23 cellular contexts compared by ENCODE assay signal in the genomic region with DNA sequence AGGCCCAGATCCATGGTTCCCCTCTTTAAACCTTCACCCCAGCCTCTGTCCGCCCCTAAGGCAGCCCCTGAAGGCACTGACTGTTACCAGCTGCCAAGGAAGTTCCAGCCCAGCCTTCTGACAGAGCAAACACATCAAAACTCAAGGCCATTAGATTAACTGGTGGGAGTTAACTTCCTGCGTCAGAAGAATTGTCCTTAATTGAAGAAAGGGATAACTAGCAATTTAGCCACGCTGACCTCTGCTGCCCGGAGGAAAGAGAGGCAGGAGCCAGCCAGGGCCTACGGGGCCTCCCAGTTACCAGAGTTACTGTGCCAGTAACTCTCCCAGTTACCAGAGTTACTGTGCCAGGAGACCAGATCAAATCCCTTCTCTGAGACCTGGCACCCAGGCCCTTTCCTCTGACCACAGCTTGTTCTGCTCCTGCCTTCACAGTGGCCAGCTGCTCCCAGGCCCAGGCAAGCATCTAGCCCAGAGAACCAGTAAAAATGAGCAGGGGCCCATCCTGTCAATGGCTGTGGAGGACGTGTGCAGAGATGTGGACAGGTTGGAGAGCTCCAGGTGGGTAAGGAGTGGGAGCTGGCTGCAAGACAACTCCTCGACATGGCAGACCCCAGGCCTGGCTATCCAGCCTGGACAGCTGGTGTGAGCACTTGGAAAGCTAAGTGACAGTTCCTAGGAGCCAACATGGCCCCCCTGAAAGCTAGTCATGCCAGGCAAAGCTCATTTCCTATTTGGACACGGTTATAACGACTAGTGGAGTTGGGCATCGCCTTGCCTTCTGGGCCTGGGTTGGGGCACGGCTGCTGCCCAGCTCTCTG. TPM values are rescaled to one million over a fixed set of nuclear protein-coding genes. Genes with fewer than 3 reads are reported as not detected.
DNase-seq lines count a peak whose midpoint lies in the region; TF ChIP-seq lines count a peak whose summit lies in the region.
"Had no signal": no experiment of that assay in that cellular context is flagged by ENCODE, and none has a peak within 500 bp of the region (broad histone marks: within the 10 kb centered on the region; RNA-seq: fewer than 3 reads in every experiment).

No MANE protein-coding gene starts in this region.

- no peaks in the 10 kb centered on the region for H3K36me3 Mint-ChIP-seq in type B pancreatic cell
- no peaks in the 10 kb centered on the region for H3K36me3 Mint-ChIP-seq in activated T-helper 2 cell treated with anti-CD3 and anti-CD28 coated beads, Interferon-gamma antibody, Interleukin-2, Interleukin-4, amounts not matched to agents 10 μg/mL and 5 μg/mL and 100 μg/mL, durations not matched to agents 14 hours and 24 hours and 36 hours (ENCODE audit: low read depth)

- H3K4me1 ChIP-seq in sigmoid colon = peaks cover 0 to 26% (median 20%) of the 10 kb centered on the region in 4 donors
- H3K4me1 ChIP-seq: pancreas had no signal

- H3K4me3 ChIP-seq in sigmoid colon = no peak overlapping the region
- H3K4me3 ChIP-seq: ascending aorta, heart left ventricle, lung, pancreas, upper lobe of left lung had no signal

- H3K27me3 ChIP-seq in sigmoid colon = peaks cover 0 to 14% (median 0%) of the 10 kb centered on the region in 3 donors
- H3K27me3 ChIP-seq: ascending aorta, pancreas had no signal

- peak overlapping the region; percentile 48 for H3K27ac Mint-ChIP-seq in type B pancreatic cell
- H3K27ac Mint-ChIP-seq in activated T-helper 2 cell treated with anti-CD3 and anti-CD28 coated beads, Interferon-gamma antibody, Interleukin-2, Interleukin-4, amounts not matched to agents 10 μg/mL and 5 μg/mL and 100 μg/mL, durations not matched to agents 14 hours and 24 hours and 36 hours = no peak overlapping the region
- H3K27ac Mint-ChIP-seq: endodermal cell had no signal

- peaks cover 27% of the 10 kb centered on the region for H3K4me1 Mint-ChIP-seq in type B pancreatic cell (ENCODE audit: unreplicated experiment)
- peaks cover 9% of the 10 kb centered on the region for H3K4me1 Mint-ChIP-seq in activated T-helper 2 cell treated with anti-CD3 and anti-CD28 coated beads, Interferon-gamma antibody, Interleukin-2, Interleukin-4, amounts not matched to agents 10 μg/mL and 5 μg/mL and 100 μg/mL, durations not matched to agents 14 hours and 24 hours and 36 hours (ENCODE audit: low read depth)

- WGBS in sigmoid colon, 2 donors = 69 to 78% methylated on average over 11 of the region's 11 CpGs

- peaks cover 55% of the 10 kb centered on the region for H3K27me3 Mint-ChIP-seq in type B pancreatic cell
- H3K27me3 Mint-ChIP-seq in activated T-helper 2 cell treated with anti-CD3 and anti-CD28 coated beads, Interferon-gamma antibody, Interleukin-2, Interleukin-4, amounts not matched to agents 10 μg/mL and 5 μg/mL and 100 μg/mL, durations not matched to agents 14 hours and 24 hours and 36 hours (ENCODE audit: low read depth) = peaks cover 50% of the 10 kb centered on the region

- peak overlapping the region; percentile 72 for H3K4me3 Mint-ChIP-seq in type B pancreatic cell
- H3K4me3 Mint-ChIP-seq in activated T-helper 2 cell treated with anti-CD3 and anti-CD28 coated beads, Interferon-gamma antibody, Interleukin-2, Interleukin-4, amounts not matched to agents 10 μg/mL and 5 μg/mL and 100 μg/mL, durations not matched to agents 14 hours and 24 hours and 36 hours (ENCODE audit: low read depth) = no peak overlapping the region
- H3K4me3 Mint-ChIP-seq: endodermal cell had no signal

- no peak for TF ChIP-seq EP300 in sigmoid colon (IDR thresholded peaks at IDR 0.05)

- no peaks in the 10 kb centered on the region for H3K9me3 Mint-ChIP-seq in type B pancreatic cell
- no peaks in the 10 kb centered on the region for H3K9me3 Mint-ChIP-seq in activated T-helper 2 cell treated with anti-CD3 and anti-CD28 coated beads, Interferon-gamma antibody, Interleukin-2, Interleukin-4, amounts not matched to agents 10 μg/mL and 5 μg/mL and 100 μg/mL, durations not matched to agents 14 hours and 24 hours and 36 hours
- H3K9me3 Mint-ChIP-seq: endodermal cell had no signal

- no peaks in the 10 kb centered on the region for H3K36me3 ChIP-seq in sigmoid colon
- H3K36me3 ChIP-seq: ascending aorta, heart left ventricle, pancreas, upper lobe of left lung had no signal

- no peak for TF ChIP-seq POLR2A in sigmoid colon (IDR thresholded peaks at IDR 0.05)

- intact Hi-C loops in sigmoid colon (cut with DNase I) = loop anchor here (5.0 kb wide), 2 partner anchors 87 to 93 kb away; a partner anchor contains a TSS
- intact Hi-C loops in activated T-helper 2 cell treated with anti-CD3 and anti-CD28 coated beads, Interferon-gamma antibody, Interleukin-2, Interleukin-4, amounts not matched to agents 10 μg/mL and 5 μg/mL and 100 μg/mL, durations not matched to agents 14 hours and 24 hours and 36 hours (cut with micrococcal nuclease) = no loop called here

- TF ChIP-seq CTCF in VCaP (conservative IDR thresholded peaks at IDR 0.05) (0 out of 2 replicates have a peak, but pooled peaks have one; percentile 5), type B pancreatic cell (conservative IDR thresholded peaks at IDR 0.05) (no peak), sigmoid colon (IDR thresholded peaks at IDR 0.05) (no peak)

- DNase-seq in NCI-H146 treated with DMSO at 0.1 percent for 48 hours (lab: John Stamatoyannopoulos, UW; ENCODE audit: unreplicated experiment) (peak; percentile 4), NCI-H146 (lab: John Stamatoyannopoulos, UW) (no peak), left kidney (ENCODE audit: low read depth, low spot score) (peak; percentile 89), type B pancreatic cell (ENCODE audit: extremely low spot score, unreplicated experiment) (no peak), T-helper 9 cell (no peak), sigmoid colon (no peak)
- DNase-seq in activated T-helper 2 cell treated with anti-CD3 and anti-CD28 coated beads, Interferon-gamma antibody, Interleukin-2, Interleukin-4, amounts not matched to agents 10 μg/mL and 5 μg/mL and 100 μg/mL, durations not matched to agents 14 hours and 24 hours and 36 hours (ENCODE audit: low spot score) = no peak
- DNase-seq: 8988T; activated CD4-positive, alpha-beta T cell treated with anti-CD3 and anti-CD28 coated beads, Interleukin-2, amount 50 U/mL, for 4 hours; activated naive CD4-positive, alpha-beta T cell treated with Interleukin-2 at 50 U/mL for 16 hours; DMS153; endodermal cell; HCEC 1CT; NCI-H2081 treated with DMSO at 0.1 percent for 48 hours; NCI-H524 treated with DMSO at 0.1 percent for 48 hours; SHP77 treated with DMSO at 0.1 percent for 48 hours; stimulated activated naive CD8-positive, alpha-beta T cell treated with anti-CD3 and anti-CD28 coated beads, Interleukin-15, Interleukin-2, amounts not matched to agents 100 U/mL and 50 U/mL, for 24 hours; upper lobe of left lung had no signal

- no peaks in the 10 kb centered on the region for H3K9me3 ChIP-seq in sigmoid colon
- H3K9me3 ChIP-seq: ascending aorta, heart left ventricle, pancreas, upper lobe of left lung had no signal

- no peak overlapping the region for H3K27ac ChIP-seq in VCaP
- peak overlapping the region in 1 of 4 donors; percentile 42 for H3K27ac ChIP-seq in sigmoid colon
- H3K27ac ChIP-seq: ascending aorta, heart left ventricle, pancreas had no signal

RNA-seq across cellular contexts. Expression of a gene that starts 2.8 kb away (rescaled TPM):
- total RNA-seq in type B pancreatic cell (ENCODE audit: low replicate concordance) = 4.3 and 7.7 TPM in 2 replicates
- total RNA-seq in sigmoid colon = 10 to 100 TPM in 1 of 4 donors, 1 to 10 TPM in 3; 4.3 to 13.6 (median 8.0) TPM
- 1 to 10 TPM; 3.6 to 5.7 (median 4.6) TPM for polyA plus RNA-seq in sigmoid colon
- 0.52 and 1.1 TPM in 2 replicates for total RNA-seq in activated T-helper 2 cell treated with anti-CD3 and anti-CD28 coated beads, Interferon-gamma antibody, Interleukin-2, Interleukin-4, amounts not matched to agents 10 μg/mL and 5 μg/mL and 100 μg/mL, durations not matched to agents 14 hours and 24 hours and 36 hours

Comparison
In these comparisons a context has a peak if more than half of its experiments do, and no peak if none do; other contexts are left out.
1. DNase-seq: peak in NCI-H146 treated with DMSO at 0.1 percent for 48 hours (single experiment) and left kidney (single experiment); none in NCI-H146 (single experiment), type B pancreatic cell (single experiment), T-helper 9 cell (single experiment), sigmoid colon (single experiment) and activated T-helper 2 cell treated with anti-CD3 and anti-CD28 coated beads, Interferon-gamma antibody, Interleukin-2, Interleukin-4, amounts not matched to agents 10 μg/mL and 5 μg/mL and 100 μg/mL, durations not matched to agents 14 hours and 24 hours and 36 hours (single experiment).